1 cellular context compared by ENCODE assay signal in the genomic region with DNA sequence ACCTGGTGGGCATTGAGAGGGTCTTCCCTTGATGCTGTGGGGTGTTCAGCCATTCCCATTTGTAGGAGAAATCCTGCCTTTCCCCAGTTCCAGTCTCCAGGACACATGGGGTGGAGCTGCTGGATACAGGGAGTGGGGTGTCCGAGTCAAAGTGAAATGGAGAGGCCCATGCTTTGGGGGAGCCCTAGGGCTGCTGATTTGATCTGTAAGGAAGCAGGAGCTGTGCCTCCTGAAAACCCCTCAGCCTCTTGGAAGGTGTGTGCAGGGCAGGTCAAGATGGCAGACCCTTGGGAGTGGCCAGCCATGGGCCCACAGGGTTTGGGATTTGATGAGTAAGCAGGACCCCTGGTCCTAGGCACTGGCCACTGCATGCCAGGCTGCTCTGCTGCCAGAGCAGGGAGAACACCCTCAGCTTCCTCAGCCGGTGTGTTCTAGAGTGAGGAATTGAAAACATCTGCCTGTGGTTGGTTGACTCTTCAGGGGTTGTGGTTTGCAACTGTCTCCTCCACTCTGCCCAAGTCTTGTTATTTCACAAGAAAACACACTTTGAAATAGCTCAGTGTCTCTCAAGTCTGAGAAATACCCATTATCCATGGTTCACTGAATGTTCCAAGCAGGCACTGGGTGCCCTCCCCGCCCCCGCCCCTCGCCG.
TF ChIP-seq lines count a peak whose summit lies in the region.

No MANE protein-coding gene starts in this region.

TF ChIP-seq in IMR-90, 13 proteins besides CTCF, POLR2A, EP300 and RAD21 (continued from another document):
- TF ChIP-seq, protein P1, sequence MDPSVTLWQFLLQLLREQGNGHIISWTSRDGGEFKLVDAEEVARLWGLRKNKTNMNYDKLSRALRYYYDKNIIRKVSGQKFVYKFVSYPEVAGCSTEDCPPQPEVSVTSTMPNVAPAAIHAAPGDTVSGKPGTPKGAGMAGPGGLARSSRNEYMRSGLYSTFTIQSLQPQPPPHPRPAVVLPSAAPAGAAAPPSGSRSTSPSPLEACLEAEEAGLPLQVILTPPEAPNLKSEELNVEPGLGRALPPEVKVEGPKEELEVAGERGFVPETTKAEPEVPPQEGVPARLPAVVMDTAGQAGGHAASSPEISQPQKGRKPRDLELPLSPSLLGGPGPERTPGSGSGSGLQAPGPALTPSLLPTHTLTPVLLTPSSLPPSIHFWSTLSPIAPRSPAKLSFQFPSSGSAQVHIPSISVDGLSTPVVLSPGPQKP (IDR thresholded peaks at IDR 0.05; ENCODE audit: borderline replicate concordance, low read depth, low read length): no peak
